8 cellular contexts compared by ENCODE assay signal in the genomic region with DNA sequence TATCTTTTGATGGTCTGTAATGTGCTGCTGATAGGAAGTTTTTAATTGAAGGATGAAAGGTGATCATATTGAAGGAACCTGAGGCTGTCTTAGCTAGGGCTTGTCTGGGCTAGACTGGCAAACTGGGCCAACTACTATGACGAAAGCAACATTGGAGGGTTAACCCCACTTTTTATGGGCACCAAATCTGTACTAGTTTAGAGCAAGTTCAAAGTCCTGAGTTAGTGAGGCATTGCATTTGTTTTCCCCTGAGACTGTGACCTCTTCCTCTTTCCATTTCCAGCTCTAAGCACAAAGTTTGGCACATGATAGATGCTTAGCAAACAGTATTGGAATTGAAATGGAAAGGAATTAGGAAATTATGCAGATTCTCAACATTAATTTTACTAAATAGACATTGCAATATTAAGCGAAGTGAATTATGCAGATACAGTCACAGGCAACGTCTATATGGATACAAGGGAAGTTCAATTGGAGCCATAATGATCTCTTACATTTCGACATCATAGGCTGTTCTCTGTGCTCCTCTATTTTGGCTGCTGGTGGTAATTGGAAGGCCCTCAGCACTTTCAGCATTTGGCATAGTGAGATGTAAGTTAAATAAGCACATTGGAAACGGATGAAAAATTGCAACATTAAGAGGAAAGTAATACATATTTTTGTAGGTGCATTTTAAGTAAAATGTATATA. TPM values are rescaled to one million over a fixed set of nuclear protein-coding genes. Genes with fewer than 3 reads are reported as not detected.
DNase-seq lines count a peak whose midpoint lies in the region; ATAC-seq and TF ChIP-seq lines count a peak whose summit lies in the region.

No MANE protein-coding gene starts in this region.

- no peak overlapping the region for H3K4me3 Mint-ChIP-seq in CD14-positive monocyte

- no peaks in the 10 kb centered on the region for H3K36me3 Mint-ChIP-seq in CD14-positive monocyte

- H3K27me3 Mint-ChIP-seq in CD14-positive monocyte (ENCODE audit: low read depth in 3 of 3) = peaks cover 0 to 4% (median 2%) of the 10 kb centered on the region in 3 donors

- H3K9me3 Mint-ChIP-seq in CD14-positive monocyte = no peaks in the 10 kb centered on the region

- H3K27ac Mint-ChIP-seq in CD14-positive monocyte = peak overlapping the region in 5 of 7 donors; percentile 3 to 69 (median 26)

- DNase-seq in CD14-positive monocyte (ENCODE audit: low spot score) (no peak), epithelial cell of prostate (ENCODE audit: low read depth, low spot score) (no peak), DMS79 treated with DMSO at 0.1 percent for 48 hours (lab: John Stamatoyannopoulos, UW) (no peak), NCI-H1092 (lab: John Stamatoyannopoulos, UW) (no peak), retina (no peak), HUDEP-2 (lab: John Stamatoyannopoulos, UW; ENCODE audit: unreplicated experiment in 76 of 76) (no peak)

- H3K27ac ChIP-seq in epithelial cell of prostate = peak overlapping the region; percentile 4

- ATAC-seq in GM21390 (IDR thresholded peaks at IDR 0.05; ENCODE audit: unreplicated experiment) (peak; percentile 51), HG03571 (IDR thresholded peaks at IDR 0.05; ENCODE audit: unreplicated experiment) (peak; percentile 77)

- intact Hi-C loops in CD14-positive monocyte (cut with micrococcal nuclease) = no loop called here

- no peak for TF ChIP-seq CTCF in CD14-positive monocyte (IDR thresholded peaks at IDR 0.05)

- H3K4me1 Mint-ChIP-seq in CD14-positive monocyte = peaks cover 29% of the 10 kb centered on the region

RNA-seq across cellular contexts. Expression of a gene that starts 22.2 kb away (rescaled TPM):
- 1 to 10 TPM; 3.9 to 5.2 TPM for polyA plus RNA-seq in CD14-positive monocyte

RNA-seq across cellular contexts. Expression of a gene that starts 22.8 kb away (rescaled TPM):
- polyA plus RNA-seq in CD14-positive monocyte = 1 to 10 TPM; 1.8 to 3.1 TPM
